Comparison of ENCODE assay signal across 8 cellular contexts in the genomic region with DNA sequence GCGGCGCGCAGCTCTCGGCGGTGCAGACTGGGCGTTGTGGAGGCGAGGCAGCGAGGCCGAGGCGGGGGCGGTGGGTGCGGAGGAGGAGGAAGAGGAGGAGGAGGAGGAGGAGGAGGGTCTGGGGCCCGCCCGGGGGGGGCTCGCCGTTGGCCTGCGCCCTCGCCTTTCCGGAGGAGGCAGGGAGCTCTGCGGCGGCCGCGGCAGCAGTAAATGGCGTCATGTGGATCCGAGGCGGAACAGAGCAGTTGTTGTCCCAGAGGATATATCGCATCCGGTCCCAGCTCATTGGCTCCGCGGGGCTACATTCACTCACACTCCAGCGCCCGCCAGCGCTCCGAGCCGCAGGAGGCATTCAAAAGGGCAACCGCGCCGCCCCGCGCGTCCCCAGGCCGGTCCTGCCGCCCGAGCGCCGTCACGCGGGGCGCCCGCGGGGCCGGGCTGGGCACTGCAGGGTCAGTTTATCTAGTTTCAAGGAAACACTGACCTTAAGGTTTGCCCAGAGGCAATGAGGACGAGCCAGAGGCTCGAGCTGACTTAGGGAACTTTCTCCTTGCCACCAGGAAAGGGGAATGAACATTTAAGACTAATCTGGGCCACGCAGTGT. TPM values are rescaled to one million over a fixed set of nuclear protein-coding genes. Genes with fewer than 3 reads are reported as not detected.
DNase-seq lines count a peak whose midpoint lies in the region; ATAC-seq and TF ChIP-seq lines count a peak whose summit lies in the region.

A gene with protein sequence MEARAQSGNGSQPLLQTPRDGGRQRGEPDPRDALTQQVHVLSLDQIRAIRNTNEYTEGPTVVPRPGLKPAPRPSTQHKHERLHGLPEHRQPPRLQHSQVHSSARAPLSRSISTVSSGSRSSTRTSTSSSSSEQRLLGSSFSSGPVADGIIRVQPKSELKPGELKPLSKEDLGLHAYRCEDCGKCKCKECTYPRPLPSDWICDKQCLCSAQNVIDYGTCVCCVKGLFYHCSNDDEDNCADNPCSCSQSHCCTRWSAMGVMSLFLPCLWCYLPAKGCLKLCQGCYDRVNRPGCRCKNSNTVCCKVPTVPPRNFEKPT (minus strand): TSS at position 29 of the 604 bp plus-strand sequence. CDS start 3,421 bp downstream, outside the sequence.

- peak within 1 kb of the TSS; percentile 96 to 99 (median 98) for H3K27ac ChIP-seq in heart right ventricle

- TF ChIP-seq CTCF in heart right ventricle (IDR thresholded peaks at IDR 0.05) (peak in 5 of 9 donors; percentile 7 to 43 (median 40)), osteocyte (IDR thresholded peaks at IDR 0.05) (no peak)

- peak within 1 kb of the TSS; percentile 76 to 100 (median 86) for H3K4me3 ChIP-seq in heart right ventricle

- peak within 1 kb of the TSS; percentile 80 for H3K4me3 Mint-ChIP-seq in osteocyte (ENCODE audit: unreplicated experiment)

- H3K36me3 Mint-ChIP-seq in osteocyte (ENCODE audit: unreplicated experiment): peaks cover 10% of the 10 kb centered on the region

- DNase-seq in EH (ENCODE audit: low read depth) (peak; percentile 97), HT1080 (ENCODE audit: low read depth) (peak; percentile 98), OCI-M1 (lab: John Stamatoyannopoulos, UW) (peak; percentile 96), amygdala (lab: John Stamatoyannopoulos, UW) (peak; percentile 45 to 97 (median 92)), heart right ventricle (peak; percentile 93 to 94), osteocyte (ENCODE audit: extremely low spot score, unreplicated experiment) (peak; percentile 96), DMS79 (lab: John Stamatoyannopoulos, UW) (no peak)

- H3K4me1 Mint-ChIP-seq in osteocyte (ENCODE audit: unreplicated experiment): peaks cover 31% of the 10 kb centered on the region

- H3K9me3 Mint-ChIP-seq in osteocyte (ENCODE audit: unreplicated experiment): no peaks in the 10 kb centered on the region

- H3K9me3 ChIP-seq in heart right ventricle: no peaks in the 10 kb centered on the region

- H3K36me3 ChIP-seq in heart right ventricle: peaks cover 0 to 15% (median 4%) of the 10 kb centered on the region in 9 donors

- ATAC-seq in GM21526 (IDR thresholded peaks at IDR 0.05; ENCODE audit: low FRiP score, unreplicated experiment) (peak; percentile 45), heart right ventricle (peak; percentile 78 to 91 (median 84))

- 0% methylated on average over 34 to 53 of the region's 55 CpGs for WGBS in heart right ventricle, 2 donors

- H3K4me1 ChIP-seq in heart right ventricle: peaks cover 0 to 49% (median 38%) of the 10 kb centered on the region in 9 donors

- H3K27me3 ChIP-seq in heart right ventricle: no peaks in the 10 kb centered on the region

- intact Hi-C loops in heart right ventricle (cut with DNase I): loop anchor here (2.0 to 10.0 kb wide), 17 partner anchors 124 to 709 kb away; no protein-coding TSS in a partner anchor

- H3K27me3 Mint-ChIP-seq in osteocyte (ENCODE audit: unreplicated experiment): no peaks in the 10 kb centered on the region

- peak within 1 kb of the TSS; percentile 96 for H3K27ac Mint-ChIP-seq in osteocyte (ENCODE audit: unreplicated experiment)

RNA-seq across cellular contexts. Expression of the gene that starts here (rescaled TPM):
- 30.9 and 45.6 TPM in 2 replicates for total RNA-seq in HT1080 (2014; rRNA removed; shearing (Covaris generic))
- polyA plus RNA-seq in HT1080 (2015; cell fraction: cytosol; rRNA removed): 80.9 and 94.5 TPM in 2 replicates
- polyA plus RNA-seq in HT1080 (2015; cell fraction: nucleus; rRNA removed): 67.0 and 71.9 TPM in 2 replicates
- 10 to 100 TPM; 24.3 to 40.9 (median 34.5) TPM for total RNA-seq in heart right ventricle
- polyA plus RNA-seq in heart right ventricle: 10 to 100 TPM; 26.5 to 31.1 TPM
- 46.1 and 52.0 TPM in 2 replicates for total RNA-seq in osteocyte
